In genomic region chr6:28725890-28726348, GRCh38 we compare ENCODE assay signal across 1 cellular context.
TF ChIP-seq lines count a peak whose summit lies in the region.

No MANE protein-coding gene starts in this region.

TF ChIP-seq in IMR-90, 13 proteins besides CTCF, POLR2A, EP300 and RAD21:
- TF ChIP-seq SMC3 (IDR thresholded peaks at IDR 0.05; ENCODE audit: low read depth, low read length) (no peak), CHD1 (IDR thresholded peaks at IDR 0.05; ENCODE audit: low read depth, low read length) (no peak), RCOR1 (IDR thresholded peaks at IDR 0.05; ENCODE audit: insufficient replicate concordance, low read length) (no peak), CEBPB (IDR thresholded peaks at IDR 0.05; ENCODE audit: low read depth, low read length) (no peak), NFE2L2 (IDR thresholded peaks at IDR 0.05; ENCODE audit: low read depth, low read length) (no peak), MAFK (IDR thresholded peaks at IDR 0.05; ENCODE audit: low read depth, low read length) (no peak), USF2 (IDR thresholded peaks at IDR 0.05; ENCODE audit: low read depth, low read length) (no peak), BHLHE40 (IDR thresholded peaks at IDR 0.05; ENCODE audit: low read depth, low read length) (no peak), MXI1 (IDR thresholded peaks at IDR 0.05; ENCODE audit: borderline replicate concordance, low read depth, low read length) (no peak), MAZ (IDR thresholded peaks at IDR 0.05; ENCODE audit: borderline replicate concordance, low read depth, low read length) (no peak), RFX5 (IDR thresholded peaks at IDR 0.05; ENCODE audit: low read depth, low read length) (no peak), FOS (IDR thresholded peaks at IDR 0.05; ENCODE audit: low read depth, low read length) (no peak), ELK1 (IDR thresholded peaks at IDR 0.05; ENCODE audit: borderline replicate concordance, low read depth, low read length) (no peak)
